Comparison of ENCODE assay signal across 10 cellular contexts in genomic region chr4:13545394-13545808, GRCh38. TPM values are rescaled to one million over a fixed set of nuclear protein-coding genes. Genes with fewer than 3 reads are reported as not detected.
DNase-seq lines count a peak whose midpoint lies in the region; ATAC-seq and TF ChIP-seq lines count a peak whose summit lies in the region.
"Had no signal": no experiment of that assay in that cellular context is flagged by ENCODE, and none has a peak within 500 bp of the region (broad histone marks: within the 10 kb centered on the region; RNA-seq: fewer than 3 reads in every experiment).

No MANE protein-coding gene starts in this region.

- H3K27ac Mint-ChIP-seq in Calu3 (ENCODE audit: unreplicated experiment) (peak overlapping the region; percentile 70), endodermal cell (no peak overlapping the region), osteocyte (ENCODE audit: unreplicated experiment) (no peak overlapping the region)

- H3K27me3 ChIP-seq in PC-9 (ENCODE audit: insufficient read depth, low read depth) (peaks cover 3% of the 10 kb centered on the region; the same call in 1 of the 2 replicates), endodermal cell (ENCODE audit: control insufficient read depth, insufficient read depth, low read length, poor library complexity, severe bottlenecking) (peaks cover 92% of the 10 kb centered on the region)

- H3K9me3 Mint-ChIP-seq in Calu3 (ENCODE audit: low read depth, unreplicated experiment): no peaks in the 10 kb centered on the region
- peaks cover 6% of the 10 kb centered on the region for H3K9me3 Mint-ChIP-seq in endodermal cell
- no peaks in the 10 kb centered on the region for H3K9me3 Mint-ChIP-seq in osteocyte (ENCODE audit: unreplicated experiment)

- H3K36me3 Mint-ChIP-seq in Calu3 (ENCODE audit: insufficient read depth, unreplicated experiment) (peaks cover 18% of the 10 kb centered on the region), endodermal cell (ENCODE audit: low read depth) (no peaks in the 10 kb centered on the region), osteocyte (ENCODE audit: unreplicated experiment) (peaks cover 4% of the 10 kb centered on the region)

- H3K9ac ChIP-seq in endodermal cell (ENCODE audit: extremely low read depth, low read length, poor library complexity, severe bottlenecking): no peak overlapping the region

- H3K4me1 Mint-ChIP-seq in Calu3 (ENCODE audit: low read depth, unreplicated experiment) (no peaks in the 10 kb centered on the region), endodermal cell (peaks cover 15% of the 10 kb centered on the region), osteocyte (ENCODE audit: unreplicated experiment) (peaks cover 35% of the 10 kb centered on the region)

- H4K20me1 ChIP-seq in PC-9 (ENCODE audit: insufficient read depth): no peaks in the 10 kb centered on the region

- H3K36me3 ChIP-seq in PC-9 (ENCODE audit: low read depth) (no peaks in the 10 kb centered on the region), endodermal cell (ENCODE audit: control insufficient read depth, insufficient read depth, low read length) (no peaks in the 10 kb centered on the region), mucosa of descending colon (ENCODE audit: low read depth) (no peaks in the 10 kb centered on the region)

- no peaks in the 10 kb centered on the region for H3F3A ChIP-seq in PC-9 (ENCODE audit: insufficient read depth, low read depth)

- no peaks in the 10 kb centered on the region for H3K79me2 ChIP-seq in PC-9 (ENCODE audit: low read depth)

- WGBS in endodermal cell (ENCODE audit: insufficient coverage in 1 of 2, insufficient read length in 1 of 2), 2 experiments: 28 to 46% methylated on average over 3 to 8 of the region's 8 CpGs

- CTCF ChIA-PET in Calu3 (lab: Charles Lee) (no interaction called here), PC-9 (lab: Charles Lee) (no interaction called here)

- BruUV-seq in Calu3 (replicated peaks; lab: Mats Ljungman, UMichigan): no TSS peak
- no TSS peak for BruUV-seq in PC-9 (replicated peaks; lab: Mats Ljungman, UMichigan)

- DNase-seq in Calu3 (no peak), PC-9 (no peak), endodermal cell (no peak), osteocyte (ENCODE audit: extremely low spot score, unreplicated experiment) (no peak), NCI-H146 treated with DMSO at 0.1 percent for 48 hours (lab: John Stamatoyannopoulos, UW; ENCODE audit: unreplicated experiment) (no peak), mucosa of descending colon (no peak)
- DNase-seq: NCI-H1436 had no signal

- TF ChIP-seq CTCF in Calu3 (IDR thresholded peaks at IDR 0.05; ENCODE audit: unreplicated experiment) (no peak), PC-9 (conservative IDR thresholded peaks at IDR 0.05) (no peak), endodermal cell (conservative IDR thresholded peaks at IDR 0.05) (no peak), osteocyte (IDR thresholded peaks at IDR 0.05) (no peak), mucosa of descending colon (IDR thresholded peaks at IDR 0.05) (no peak)

- H3K4me3 Mint-ChIP-seq in Calu3 (ENCODE audit: low read depth, unreplicated experiment) (peak overlapping the region; percentile 85), endodermal cell (peak overlapping the region; percentile 69), osteocyte (ENCODE audit: unreplicated experiment) (peak overlapping the region; percentile 92)

- H3K4me2 ChIP-seq in PC-9: peak overlapping the region; percentile 90

- intact Hi-C loops in Calu3 (cut with micrococcal nuclease; ENCODE audit: unreplicated experiment): loop anchor here (5.0 kb wide), 2 partner anchors 63 to 868 kb away; partner anchors contain the start of gene RAB28
- intact Hi-C loops in PC-9 (cut with micrococcal nuclease; ENCODE audit: unreplicated experiment): loop anchor here (5.0 kb wide), 1 partner anchor 913 kb away; no protein-coding TSS in a partner anchor
- intact Hi-C loops in mucosa of descending colon (cut with DNase I, micrococcal nuclease): loop anchor here (5.0 kb wide), 2 partner anchors 693 to 818 kb away; no protein-coding TSS in a partner anchor

- H3K4me3 ChIP-seq in PC-9: peak overlapping the region; percentile 62; the same call in 1 of the 2 replicates
- H3K4me3 ChIP-seq in endodermal cell (ENCODE audit: low read length): peak overlapping the region; percentile 81
- H3K4me3 ChIP-seq in mucosa of descending colon: no peak overlapping the region

- H2AFZ ChIP-seq in PC-9: peak overlapping the region; percentile 79

- H3K27me3 Mint-ChIP-seq in Calu3 (ENCODE audit: unreplicated experiment): peaks cover 12% of the 10 kb centered on the region
- peaks cover 89% of the 10 kb centered on the region for H3K27me3 Mint-ChIP-seq in endodermal cell (ENCODE audit: insufficient read depth)
- peaks cover 49% of the 10 kb centered on the region for H3K27me3 Mint-ChIP-seq in osteocyte (ENCODE audit: unreplicated experiment)

- POLR2A ChIA-PET in PC-9 (lab: Charles Lee; ENCODE audit: unreplicated experiment): no interaction called here

- H3K9me3 ChIP-seq in PC-9 (ENCODE audit: insufficient read depth, low read depth) (no peaks in the 10 kb centered on the region), endodermal cell (ENCODE audit: control insufficient read depth, low read length) (no peaks in the 10 kb centered on the region), mucosa of descending colon (no peaks in the 10 kb centered on the region)

- H3K27ac ChIP-seq in PC-9 (no peak overlapping the region), endodermal cell (ENCODE audit: low read depth, low read length) (no peak overlapping the region)

- H3K9me2 ChIP-seq in PC-9 (ENCODE audit: insufficient read depth): no peaks in the 10 kb centered on the region

- peaks cover 5% of the 10 kb centered on the region; the same call in 1 of the 2 replicates for H3K4me1 ChIP-seq in PC-9 (replicated peaks; ENCODE audit: insufficient read depth)
- no peaks in the 10 kb centered on the region for H3K4me1 ChIP-seq in endodermal cell (ENCODE audit: control insufficient read depth, insufficient read depth, low read length)
- H3K4me1 ChIP-seq in mucosa of descending colon (ENCODE audit: low read depth): peaks cover 27% of the 10 kb centered on the region

- ATAC-seq in HG03045 (IDR thresholded peaks at IDR 0.05; ENCODE audit: unreplicated experiment): no peak
- no peak for ATAC-seq in GM19452 (IDR thresholded peaks at IDR 0.05; ENCODE audit: unreplicated experiment)
- ATAC-seq in mucosa of descending colon: no peak

RNA-seq across cellular contexts. Expression of gene NKX3-2, which starts 1.1 kb away (rescaled TPM):
- total RNA-seq in Calu3 (2022) (0.12 TPM in 1 of 2 replicates, not detected in the other), PC-9 (2021) (not detected in 2 replicates), endodermal cell (1 to 10 TPM in 1 of 2 donors, under 1 TPM in 1; 0.11 to 1.5 TPM), osteocyte (2.7 and 2.9 TPM in 2 replicates), mucosa of descending colon (10 to 100 TPM in 1 of 3 donors, under 1 TPM in 2; 0.61 to 26.3 (median 0.72) TPM)
- polyA plus RNA-seq in endodermal cell (2013, experiment 1 of 2): 2.2 TPM
- polyA plus RNA-seq in endodermal cell (2013, experiment 2 of 2): 2.1 TPM
- total RNA-seq: dermis blood vessel endothelial cell had no signal
